ENCODE assay signal across 24 cellular contexts in the genomic region with DNA sequence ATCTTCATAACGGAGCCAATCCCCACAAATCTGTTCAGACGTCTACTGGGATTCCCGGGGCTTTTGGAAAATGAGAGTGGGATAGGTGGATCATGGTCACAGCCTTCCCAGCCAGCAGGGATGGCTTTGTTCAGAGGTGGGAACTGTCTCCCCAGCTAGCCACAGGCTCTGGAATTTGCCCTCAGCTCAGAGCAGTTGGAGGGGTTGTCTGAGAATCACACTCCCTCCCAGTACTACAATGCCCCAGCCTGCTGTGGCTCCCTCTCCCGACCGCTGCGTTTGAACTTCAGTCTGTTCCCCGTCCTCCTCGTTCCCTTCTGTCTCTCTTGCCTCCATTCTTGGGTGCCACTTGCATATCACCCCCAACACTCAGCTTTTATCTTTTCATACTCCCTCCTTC.
"Had no signal": no experiment of that assay in that cellular context is flagged by ENCODE, and none has a peak within 500 bp of the region (broad histone marks: within the 10 kb centered on the region; RNA-seq: fewer than 3 reads in every experiment).

No MANE protein-coding gene starts in this region.

- DNase-seq: activated CD4-positive, alpha-beta memory T cell treated with anti-CD3 and anti-CD28 coated beads for 36 hours; activated CD4-positive, alpha-beta T cell treated with anti-CD3 and anti-CD28 coated beads for 48 hours; activated naive CD4-positive, alpha-beta T cell treated with anti-CD3 and anti-CD28 coated beads for 36 hours; activated T-cell treated with anti-CD3 and anti-CD28 coated beads, Interleukin-2, amount 50 U/mL, for 48 hours; central memory CD4-positive, alpha-beta T cell; effector memory CD4-positive, alpha-beta T cell; glutamatergic neuron; left cardiac atrium; mesenchymal stem cell; mucosa of descending colon; naive B cell; ovary; psoas muscle; right cardiac atrium; stimulated activated CD4-positive, alpha-beta T cell treated with anti-CD3 and anti-CD28 coated beads, Interleukin-2, amount 100 ng/mL, for 24 hours; stimulated activated naive CD8-positive, alpha-beta T cell treated with anti-CD3 and anti-CD28 coated beads, Interleukin-15, amount 100 ng/mL, for 72 hours; SW 1271; T-helper 17 cell had no signal

- ATAC-seq: esophagus mucosa; left cardiac atrium; mucosa of descending colon; psoas muscle; right cardiac atrium; stimulated activated effector memory CD8-positive, alpha-beta T cell treated with anti-CD3 and anti-CD28 coated beads, Interleukin-12 subunit alpha, Interleukin-12 subunit beta, amount 100 ng/mL, for 72 hours; stimulated activated naive CD8-positive, alpha-beta T cell treated with anti-CD3 and anti-CD28 coated beads, Interleukin-15, amount 100 ng/mL, for 72 hours; T-helper 17 cell had no signal

- H3K4me1 Mint-ChIP-seq: naive B cell; stimulated activated effector memory CD8-positive, alpha-beta T cell treated with anti-CD3 and anti-CD28 coated beads, Interleukin-12 subunit alpha, Interleukin-12 subunit beta, amount 100 ng/mL, for 72 hours; stimulated activated naive CD8-positive, alpha-beta T cell treated with anti-CD3 and anti-CD28 coated beads, Interleukin-15, amount 100 ng/mL, for 72 hours; T-helper 17 cell had no signal

- H3K36me3 ChIP-seq: neutrophil, ovary, suprapubic skin, tibial nerve had no signal

- H3K9me3 Mint-ChIP-seq: activated CD4-positive, alpha-beta memory T cell treated with anti-CD3 and anti-CD28 coated beads for 36 hours; activated naive CD4-positive, alpha-beta T cell treated with anti-CD3 and anti-CD28 coated beads for 36 hours; stimulated activated effector memory CD8-positive, alpha-beta T cell treated with anti-CD3 and anti-CD28 coated beads, Interleukin-12 subunit alpha, Interleukin-12 subunit beta, amount 100 ng/mL, for 72 hours; stimulated activated naive CD8-positive, alpha-beta T cell treated with anti-CD3 and anti-CD28 coated beads, Interleukin-15, amount 100 ng/mL, for 72 hours had no signal

- H2AFZ ChIP-seq: hepatocyte had no signal

- H3K9me3 ChIP-seq: mucosa of descending colon, neutrophil, ovary, psoas muscle, suprapubic skin, tibial nerve had no signal

- H3K4me3 Mint-ChIP-seq: activated CD4-positive, alpha-beta memory T cell treated with anti-CD3 and anti-CD28 coated beads for 36 hours; activated naive CD4-positive, alpha-beta T cell treated with anti-CD3 and anti-CD28 coated beads for 36 hours; stimulated activated effector memory CD8-positive, alpha-beta T cell treated with anti-CD3 and anti-CD28 coated beads, Interleukin-12 subunit alpha, Interleukin-12 subunit beta, amount 100 ng/mL, for 72 hours; stimulated activated naive CD8-positive, alpha-beta T cell treated with anti-CD3 and anti-CD28 coated beads, Interleukin-15, amount 100 ng/mL, for 72 hours; T-helper 17 cell had no signal

- H3K27me3 Mint-ChIP-seq: activated CD4-positive, alpha-beta memory T cell treated with anti-CD3 and anti-CD28 coated beads for 36 hours; stimulated activated naive CD8-positive, alpha-beta T cell treated with anti-CD3 and anti-CD28 coated beads, Interleukin-15, amount 100 ng/mL, for 72 hours had no signal

- H3K4me1 ChIP-seq: psoas muscle had no signal

- H3K27ac Mint-ChIP-seq: activated CD4-positive, alpha-beta memory T cell treated with anti-CD3 and anti-CD28 coated beads for 36 hours; activated naive CD4-positive, alpha-beta T cell treated with anti-CD3 and anti-CD28 coated beads for 36 hours; stimulated activated effector memory CD8-positive, alpha-beta T cell treated with anti-CD3 and anti-CD28 coated beads, Interleukin-12 subunit alpha, Interleukin-12 subunit beta, amount 100 ng/mL, for 72 hours; stimulated activated naive CD8-positive, alpha-beta T cell treated with anti-CD3 and anti-CD28 coated beads, Interleukin-15, amount 100 ng/mL, for 72 hours; T-helper 17 cell had no signal

- H3K36me3 Mint-ChIP-seq: activated CD4-positive, alpha-beta memory T cell treated with anti-CD3 and anti-CD28 coated beads for 36 hours; naive B cell; stimulated activated effector memory CD8-positive, alpha-beta T cell treated with anti-CD3 and anti-CD28 coated beads, Interleukin-12 subunit alpha, Interleukin-12 subunit beta, amount 100 ng/mL, for 72 hours had no signal

- H3K27me3 ChIP-seq: hepatocyte, neutrophil, ovary, tibial nerve had no signal

- H3K27ac ChIP-seq: hepatocyte, neutrophil, ovary, psoas muscle, suprapubic skin, tibial nerve had no signal

- H3K4me3 ChIP-seq: hepatocyte, mucosa of descending colon, ovary, psoas muscle, suprapubic skin, tibial nerve had no signal

- H3K4me2 ChIP-seq: hepatocyte had no signal
